ENCODE assay signal across 26 cellular contexts in genomic region chr13:37906880-37907279, GRCh38. TPM values are rescaled to one million over a fixed set of nuclear protein-coding genes. Genes with fewer than 3 reads are reported as not detected.
DNase-seq lines count a peak whose midpoint lies in the region; ATAC-seq, FAIRE-seq and TF ChIP-seq lines count a peak whose summit lies in the region.
"Had no signal": no experiment of that assay in that cellular context is flagged by ENCODE, and none has a peak within 500 bp of the region (broad histone marks: within the 10 kb centered on the region; RNA-seq: fewer than 3 reads in every experiment).

No MANE protein-coding gene starts in this region.

- H3K4me1 ChIP-seq in BLaER1 (peaks cover 30% of the 10 kb centered on the region), K562 (replicated peaks in 1 of 2; ENCODE audit: control insufficient read depth in 2 of 2, insufficient read depth in 2 of 2, low read length in 2 of 2) (peaks cover 0 to 5% of the 10 kb centered on the region in 2 experiments; a peak in 2 of 5 replicates), gastroesophageal sphincter (no peaks in the 10 kb centered on the region), small intestine (ENCODE audit: control insufficient read depth in 2 of 2, insufficient read depth in 1 of 2, low read depth in 1 of 2, low read length in 1 of 2) (no peaks in the 10 kb centered on the region)
- peaks cover 7 to 34% (median 20%) of the 10 kb centered on the region in 10 experiments; a peak in 19 of 20 replicates for H3K4me1 ChIP-seq in BLaER1 treated with 17β-estradiol and CSF1 and Interleukin-3, amounts not matched to agents 10 nM and 100 nM
- H3K4me1 ChIP-seq: BE2C had no signal

- TF ChIP-seq RAD21 in K562 (CRISPR knock-in tag; conservative IDR thresholded peaks at IDR 0.05 in 1 of 2, IDR thresholded peaks at IDR 0.05 in 1 of 2): no peak

- H3K27ac ChIP-seq in BLaER1 (peak overlapping the region; percentile 76), K562 (ENCODE audit: extremely low read depth, low read depth, low read length) (no peak overlapping the region), gastroesophageal sphincter (no peak overlapping the region), small intestine (ENCODE audit: low read depth in 1 of 2, low read length in 1 of 2) (no peak overlapping the region)
- peak overlapping the region in 3 of 11 experiments; percentile 0 to 53 (median 46); a peak in 2 of 22 replicates for H3K27ac ChIP-seq in BLaER1 treated with 17β-estradiol and CSF1 and Interleukin-3, amounts not matched to agents 10 nM and 100 nM

- ATAC-seq in K562 (no peak), gastroesophageal sphincter (no peak)
- ATAC-seq: GM12878 had no signal

- H4K20me1 ChIP-seq in BLaER1 (no peaks in the 10 kb centered on the region), K562 (replicated peaks; ENCODE audit: control insufficient read depth, insufficient read depth, low read length) (no peaks in the 10 kb centered on the region)
- H4K20me1 ChIP-seq in BLaER1 treated with 17β-estradiol and CSF1 and Interleukin-3, amounts not matched to agents 10 nM and 100 nM: no peaks in the 10 kb centered on the region

- TF ChIP-seq EP300 in K562 (IDR thresholded peaks at IDR 0.05; ENCODE audit: low read length): no peak
- no peak for TF ChIP-seq EP300 in gastroesophageal sphincter (IDR thresholded peaks at IDR 0.05)

- WGBS in K562 (ENCODE audit: insufficient coverage, low coverage, missing lambda C conversion rate): 64% methylated on average over 1 of the region's 1 CpG
- WGBS in gastroesophageal sphincter (ENCODE audit: low coverage in 1 of 2), 2 donors: 50 to 64% methylated on average over 1 of the region's 1 CpG
- 73 to 76% (median 74%) methylated on average over 1 of the region's 1 CpG for WGBS in small intestine, 3 donors

- TF ChIP-seq POLR2A in K562 (conservative IDR thresholded peaks at IDR 0.05): no peak
- no peak for TF ChIP-seq POLR2A in gastroesophageal sphincter (IDR thresholded peaks at IDR 0.05)

- TF ChIP-seq CTCF in K562 (IDR thresholded peaks at IDR 0.05 in 2 of 3, conservative IDR thresholded peaks at IDR 0.05 in 1 of 3; ENCODE audit: insufficient read depth in 2 of 3, low read depth in 1 of 3, low read length in 3 of 3): no peak
- TF ChIP-seq CTCF in gastroesophageal sphincter (IDR thresholded peaks at IDR 0.05): no peak

- peaks cover 20% of the 10 kb centered on the region; the same call in 1 of the 2 replicates for H3K9me3 ChIP-seq in BLaER1
- peaks cover 0 to 37% (median 10%) of the 10 kb centered on the region in 11 experiments; a peak in 12 of 22 replicates for H3K9me3 ChIP-seq in BLaER1 treated with 17β-estradiol and CSF1 and Interleukin-3, amounts not matched to agents 10 nM and 100 nM (replicated peaks in 1 of 11)
- no peaks in the 10 kb centered on the region for H3K9me3 ChIP-seq in K562 (replicated peaks; ENCODE audit: control insufficient read depth, insufficient read depth, low read depth, low read length)
- H3K9me3 ChIP-seq in gastroesophageal sphincter: no peaks in the 10 kb centered on the region
- H3K9me3 ChIP-seq in small intestine (ENCODE audit: control insufficient read depth, low read depth): no peaks in the 10 kb centered on the region
- H3K9me3 ChIP-seq: BE2C had no signal

- in situ Hi-C loops in K562 (cut with MboI): no loop called here

- DNase-seq in K562 (ENCODE audit: extremely low read depth in 1 of 4, low spot score in 3 of 4): no peak
- no peak for DNase-seq in small intestine
- DNase-seq: 8988T; ACHN; BE2C; C1 segment of cervical spinal cord; CD4-positive, alpha-beta memory T cell; CD4-positive, CD25-positive, alpha-beta regulatory T cell; CD8-positive, alpha-beta memory T cell; COR-L47; DMS 273 treated with DMSO at 0.1 percent for 48 hours; DMS153; DMS53; DMS79; DND-41; EL; GDM1 had no signal

- no peaks in the 10 kb centered on the region for H3K36me3 ChIP-seq in BLaER1
- no peaks in the 10 kb centered on the region; a peak in 1 of 22 replicates for H3K36me3 ChIP-seq in BLaER1 treated with 17β-estradiol and CSF1 and Interleukin-3, amounts not matched to agents 10 nM and 100 nM
- H3K36me3 ChIP-seq in K562 (ENCODE audit: control insufficient read depth, insufficient read depth, low read length): no peaks in the 10 kb centered on the region
- no peaks in the 10 kb centered on the region for H3K36me3 ChIP-seq in gastroesophageal sphincter
- H3K36me3 ChIP-seq in small intestine (ENCODE audit: control insufficient read depth in 2 of 2, insufficient read depth in 2 of 2, low read length in 2 of 2): no peaks in the 10 kb centered on the region
- H3K36me3 ChIP-seq: BE2C had no signal

- H3K9me1 ChIP-seq in K562 (ENCODE audit: control insufficient read depth, insufficient read depth, low read length): no peaks in the 10 kb centered on the region

- intact Hi-C loops in K562 (cut with micrococcal nuclease): no loop called here

- H3K27me3 ChIP-seq in BLaER1: no peaks in the 10 kb centered on the region
- no peaks in the 10 kb centered on the region for H3K27me3 ChIP-seq in BLaER1 treated with 17β-estradiol and CSF1 and Interleukin-3, amounts not matched to agents 10 nM and 100 nM
- no peaks in the 10 kb centered on the region for H3K27me3 ChIP-seq in K562 (ENCODE audit: control insufficient read depth in 2 of 2, insufficient read depth in 2 of 2, low read length in 2 of 2)
- H3K27me3 ChIP-seq in gastroesophageal sphincter: no peaks in the 10 kb centered on the region
- H3K27me3 ChIP-seq in small intestine (ENCODE audit: control insufficient read depth in 2 of 2, insufficient read depth in 2 of 2, low read length in 2 of 2): no peaks in the 10 kb centered on the region
- H3K27me3 ChIP-seq: BE2C had no signal

- CTCF ChIA-PET in K562 (lab: Yijun Ruan, JAX; ENCODE audit: low intra/inter-chr PET ratio): no interaction called here

- no TSS peak for BruUV-seq in K562 (replicated peaks; lab: Mats Ljungman, UMichigan)

- H3K79me2 ChIP-seq in K562 (ENCODE audit: control insufficient read depth, insufficient read depth, low read length): no peaks in the 10 kb centered on the region

- peak overlapping the region; percentile 48 for H3K4me2 ChIP-seq in BLaER1
- peak overlapping the region in 7 of 11 experiments; percentile 40 to 61 (median 56); a peak in 10 of 22 replicates for H3K4me2 ChIP-seq in BLaER1 treated with 17β-estradiol and CSF1 and Interleukin-3, amounts not matched to agents 10 nM and 100 nM
- no peak overlapping the region for H3K4me2 ChIP-seq in K562 (ENCODE audit: insufficient read depth, low read length)

- H3K4me3 ChIP-seq in BLaER1 (no peak overlapping the region), K562 (no peak overlapping the region), gastroesophageal sphincter (no peak overlapping the region), small intestine (ENCODE audit: low read depth in 1 of 2, low read length in 2 of 2) (no peak overlapping the region)
- no peak overlapping the region for H3K4me3 ChIP-seq in BLaER1 treated with 17β-estradiol and CSF1 and Interleukin-3, amounts not matched to agents 10 nM and 100 nM
- H3K4me3 ChIP-seq: GM12878 had no signal

- POLR2A ChIA-PET in K562 (lab: Yijun Ruan, JAX): no interaction called here

- H3K9ac ChIP-seq in BLaER1: peak overlapping the region; percentile 5; the same call in 1 of the 2 replicates
- no peak overlapping the region for H3K9ac ChIP-seq in BLaER1 treated with 17β-estradiol and CSF1 and Interleukin-3, amounts not matched to agents 10 nM and 100 nM
- no peak overlapping the region for H3K9ac ChIP-seq in K562 (ENCODE audit: insufficient read depth in 1 of 2, low read depth in 2 of 2, low read length in 2 of 2)

- no peak for FAIRE-seq in K562 (lab: Jason Lieb, UNC)
- FAIRE-seq in small intestine (lab: Jason Lieb, UNC): no peak
- FAIRE-seq: A204.1, GM12878, GM12892, GM18507 had no signal

- no peak overlapping the region for H2AFZ ChIP-seq in K562 (ENCODE audit: low read depth, low read length)

TF ChIP-seq in K562, 482 proteins besides CTCF, POLR2A, EP300 and RAD21:
- TF ChIP-seq MAFF (IDR thresholded peaks at IDR 0.05; ENCODE audit: low read length) (0 out of 2 replicates have a peak, but pooled peaks have one; percentile 5), RHOXF2B (CRISPR knock-in tag; conservative IDR thresholded peaks at IDR 0.05) (no peak), C11orf30 (IDR thresholded peaks at IDR 0.05; ENCODE audit: low read depth) (0 out of 2 replicates have a peak, but pooled peaks have one; percentile 7), ZNF316 (IDR thresholded peaks at IDR 0.05) (0 out of 2 replicates have a peak, but pooled peaks have one; percentile 32)
TF ChIP-seq in K562: peak in this region for 3.

RNA-seq across cellular contexts. Expression of gene TRPC4, which starts 37.3 kb away (rescaled TPM):
- not detected in 2 replicates for total RNA-seq in K562 (2011; cell fraction: chromatin; rRNA removed; ENCODE audit: low replicate concordance)
- total RNA-seq in K562 (2011; cell fraction: nucleolus; rRNA removed): 0.13 TPM in 1 of 2 replicates, not detected in the other
- total RNA-seq in K562 (2011; cell fraction: nucleoplasm; rRNA removed): not detected in 2 replicates
- total RNA-seq in K562 (2014; rRNA removed) (not detected in 2 replicates), K562 (2014; rRNA removed; fragmentation: Illumina TruSeq; extraction: Trizol) (not detected in 2 replicates), K562 (2015; rRNA removed; fragmentation: Illumina TruSeq; extraction: Trizol) (0.04 TPM in 1 of 2 replicates, not detected in the other), K562 (2021) (not detected in 2 replicates), gastroesophageal sphincter (1 to 10 TPM in 1 of 4 donors, under 1 TPM in 2, not detected in 1; 0.31 to 1.1 (median 0.87) TPM)
- polyA plus RNA-seq in K562 (2011; rRNA removed) (not detected in 2 replicates), K562 (2014; fragmentation: Illumina TruSeq; extraction: Trizol) (not detected in 2 replicates), K562 (2014; fragmentation: Nextera tagmentation; extraction: Ambion mirVana) (not detected), K562 (2014; rRNA removed) (0.03 TPM in 1 of 2 replicates, not detected in the other), small intestine (under 1 TPM in 2 of 3 donors, not detected in 1; 0.18 to 0.27 TPM)
- polyA plus RNA-seq in K562 (2011; cell fraction: cytosol; rRNA removed): not detected in 2 replicates
- not detected in 2 replicates for polyA plus RNA-seq in K562 (2011; cell fraction: nucleus; rRNA removed)
- polyA plus RNA-seq in K562 (2012): 0.01 TPM in 1 of 2 replicates, not detected in the other
- not detected in 2 replicates for polyA minus RNA-seq in K562 (2011; rRNA and poly(A)+ RNA removed)
- polyA minus RNA-seq in K562 (2011; cell fraction: cytosol; rRNA and poly(A)+ RNA removed): not detected in 2 replicates
- not detected in 2 replicates for polyA minus RNA-seq in K562 (2011; cell fraction: nucleus; rRNA and poly(A)+ RNA removed)
- total RNA-seq: CD4-positive, alpha-beta memory T cell; CD4-positive, CD25-positive, alpha-beta regulatory T cell; CD8-positive, alpha-beta memory T cell; G401; GM12878 had no signal
- polyA plus RNA-seq: CD14-positive monocyte; CD4-positive, alpha-beta memory T cell; CD4-positive, CD25-positive, alpha-beta regulatory T cell; CD8-positive, alpha-beta memory T cell; GM12878 had no signal
